Comparison of ENCODE assay signal across 1 cellular context in the genomic region with DNA sequence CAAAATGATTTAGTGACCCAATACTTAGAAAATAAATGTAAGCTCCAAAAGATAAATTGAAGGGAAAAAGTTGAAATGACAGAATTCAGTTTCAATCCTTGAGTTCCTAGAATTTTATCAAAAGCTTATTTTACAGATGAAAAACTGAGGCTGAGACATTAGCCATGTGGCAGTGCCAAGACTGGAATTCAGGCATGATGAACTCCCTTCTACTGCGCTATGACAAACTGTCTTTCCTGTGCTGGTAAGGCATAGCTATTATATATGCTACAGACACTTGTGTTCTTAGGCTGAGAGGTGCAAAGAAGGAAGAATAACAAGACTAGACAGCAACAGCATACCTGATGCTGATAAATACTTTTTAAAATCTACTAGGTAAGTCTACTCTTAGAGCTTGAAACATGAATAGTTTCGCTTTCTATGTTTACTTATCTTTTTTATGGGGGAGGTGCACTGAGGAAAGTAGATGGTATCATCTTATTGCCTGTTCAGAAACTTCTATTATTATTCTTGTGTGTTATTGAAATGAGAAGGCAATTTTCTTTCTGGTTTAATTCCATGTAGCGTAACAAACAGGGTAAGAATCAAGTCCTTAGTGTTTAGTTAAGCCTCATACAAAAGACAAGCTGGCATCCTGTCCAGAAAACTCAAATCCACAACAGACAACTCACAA.
TF ChIP-seq lines count a peak whose summit lies in the region.

No MANE protein-coding gene starts in this region.

TF ChIP-seq in GM12878, 131 proteins besides CTCF, POLR2A, EP300 and RAD21 (continued from another document):
- TF ChIP-seq MXI1 (IDR thresholded peaks at IDR 0.05; ENCODE audit: low read depth, low read length) = peak; percentile 36; the same call in 1 of the 2 replicates
- 0 out of 2 replicates have a peak, but pooled peaks have one; percentile 10 for TF ChIP-seq MTA3 (IDR thresholded peaks at IDR 0.05; ENCODE audit: borderline replicate concordance, low read length)
- TF ChIP-seq ZBTB4 (CRISPR knock-in tag; IDR thresholded peaks at IDR 0.05) = no peak
- no peak for TF ChIP-seq MYB (IDR thresholded peaks at IDR 0.05; ENCODE audit: borderline replicate concordance, low read depth, low read length)
- TF ChIP-seq RUNX3 (IDR thresholded peaks at IDR 0.05; ENCODE audit: low read length) = no peak
